In the genomic region with DNA sequence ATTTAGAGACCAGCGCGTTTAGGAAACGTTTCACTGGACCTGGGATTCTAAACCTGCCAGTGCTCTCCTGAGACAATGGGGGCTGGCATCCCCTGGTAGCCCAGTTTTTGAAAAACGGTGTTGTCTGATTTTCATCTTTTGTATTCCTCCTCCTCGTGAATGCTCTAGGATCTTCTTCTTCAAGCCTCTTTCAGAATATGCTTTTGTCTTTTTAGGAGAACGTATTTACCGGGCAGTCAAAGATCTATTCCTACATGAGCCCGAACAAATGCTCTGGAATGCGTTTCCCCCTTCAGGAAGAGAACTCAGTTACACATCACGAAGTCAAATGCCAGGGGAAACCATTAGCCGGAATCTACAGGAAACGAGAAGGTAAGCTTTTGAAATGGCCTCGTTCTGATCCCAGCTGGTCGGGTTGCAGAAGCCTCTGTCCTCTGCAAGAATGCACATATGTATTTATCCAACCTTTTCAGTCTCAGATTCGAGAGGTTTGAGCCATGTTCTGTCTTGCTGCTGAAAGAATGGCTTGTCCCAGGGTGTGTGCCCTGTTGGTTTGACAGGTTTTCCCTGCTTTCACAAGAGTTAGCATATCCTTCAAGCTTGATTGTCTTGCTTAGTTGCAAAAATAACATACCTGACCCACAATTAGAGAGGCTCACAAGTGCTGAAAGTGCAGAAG, we compare ENCODE assay signal across 9 cellular contexts.
DNase-seq lines count a peak whose midpoint lies in the region; ATAC-seq and TF ChIP-seq lines count a peak whose summit lies in the region.
"Had no signal": no experiment of that assay in that cellular context is flagged by ENCODE, and none has a peak within 500 bp of the region (broad histone marks: within the 10 kb centered on the region; RNA-seq: fewer than 3 reads in every experiment).

No MANE protein-coding gene starts in this region.

- H3K4me1 Mint-ChIP-seq in nephron progenitor cell: peaks cover 40% of the 10 kb centered on the region

- H3K4me1 ChIP-seq in NT2/D1 (ENCODE audit: insufficient read depth, insufficient read length): peaks cover 3% of the 10 kb centered on the region
- H3K4me1 ChIP-seq in effector memory CD4-positive, alpha-beta T cell (ENCODE audit: control insufficient read depth, insufficient read depth, low read length, poor library complexity, severe bottlenecking): peaks cover 16% of the 10 kb centered on the region

- H3K4me3 ChIP-seq in NT2/D1 (ENCODE audit: insufficient read length, low read depth): peak overlapping the region; percentile 69
- H3K4me3 ChIP-seq in effector memory CD4-positive, alpha-beta T cell (ENCODE audit: insufficient read depth, low read depth, low read length, poor library complexity, severe bottlenecking): peak overlapping the region; percentile 55

- no peaks in the 10 kb centered on the region for H3K9me3 Mint-ChIP-seq in nephron progenitor cell

- H3K36me3 Mint-ChIP-seq in nephron progenitor cell (ENCODE audit: low read depth): peaks cover 38% of the 10 kb centered on the region

- peak overlapping the region; percentile 85 for H3K9ac ChIP-seq in NT2/D1 (ENCODE audit: insufficient read length, low read depth)

- peaks cover 8% of the 10 kb centered on the region for H3K27me3 ChIP-seq in NT2/D1 (ENCODE audit: insufficient read depth, insufficient read length)
- no peaks in the 10 kb centered on the region for H3K27me3 ChIP-seq in effector memory CD4-positive, alpha-beta T cell (replicated peaks; ENCODE audit: control insufficient read depth, insufficient read depth, low read length, poor library complexity, severe bottlenecking)

- H3K36me3 ChIP-seq in NT2/D1 (ENCODE audit: insufficient read depth, insufficient read length, low read length): peaks cover 54% of the 10 kb centered on the region
- H3K36me3 ChIP-seq in effector memory CD4-positive, alpha-beta T cell (ENCODE audit: control insufficient read depth, insufficient read depth, low read length): peaks cover 15% of the 10 kb centered on the region

- peak; percentile 5 for DNase-seq in Ammon's horn (ENCODE audit: low spot score)
- DNase-seq in NT2/D1 (ENCODE audit: low read depth, low spot score): no peak
- no peak for DNase-seq in effector memory CD4-positive, alpha-beta T cell
- DNase-seq in nephron progenitor cell: no peak
- no peak for DNase-seq in AG08395 (ENCODE audit: low spot score)
- no peak for DNase-seq in NCI-H510A treated with DMSO at 0.1 percent for 48 hours (lab: John Stamatoyannopoulos, UW)
- DNase-seq in stimulated activated naive CD4-positive, alpha-beta T cell treated with Interleukin-2 at 50 U/mL for 16 hours (lab: John Stamatoyannopoulos, UW): no peak
- DNase-seq: NCI-H2029 had no signal

- peak overlapping the region; percentile 94 for H3K4me3 Mint-ChIP-seq in nephron progenitor cell

- H3K27ac Mint-ChIP-seq in nephron progenitor cell: peak overlapping the region; percentile 97

- TF ChIP-seq CTCF in nephron progenitor cell (IDR thresholded peaks at IDR 0.05): no peak

- peaks cover 5% of the 10 kb centered on the region for H3K27me3 Mint-ChIP-seq in nephron progenitor cell (ENCODE audit: low read depth, poor library complexity)

- ATAC-seq in HG03442 (IDR thresholded peaks at IDR 0.05; ENCODE audit: unreplicated experiment): no peak

- H3K9me3 ChIP-seq in NT2/D1 (ENCODE audit: insufficient read depth, low read length): no peaks in the 10 kb centered on the region
- no peaks in the 10 kb centered on the region for H3K9me3 ChIP-seq in effector memory CD4-positive, alpha-beta T cell (ENCODE audit: control insufficient read depth, low read length)

- peak overlapping the region; percentile 65 for H3K27ac ChIP-seq in effector memory CD4-positive, alpha-beta T cell (ENCODE audit: insufficient read depth, low read length, poor library complexity, severe bottlenecking)
